Comparison of ENCODE assay signal across 8 cellular contexts in the genomic region with DNA sequence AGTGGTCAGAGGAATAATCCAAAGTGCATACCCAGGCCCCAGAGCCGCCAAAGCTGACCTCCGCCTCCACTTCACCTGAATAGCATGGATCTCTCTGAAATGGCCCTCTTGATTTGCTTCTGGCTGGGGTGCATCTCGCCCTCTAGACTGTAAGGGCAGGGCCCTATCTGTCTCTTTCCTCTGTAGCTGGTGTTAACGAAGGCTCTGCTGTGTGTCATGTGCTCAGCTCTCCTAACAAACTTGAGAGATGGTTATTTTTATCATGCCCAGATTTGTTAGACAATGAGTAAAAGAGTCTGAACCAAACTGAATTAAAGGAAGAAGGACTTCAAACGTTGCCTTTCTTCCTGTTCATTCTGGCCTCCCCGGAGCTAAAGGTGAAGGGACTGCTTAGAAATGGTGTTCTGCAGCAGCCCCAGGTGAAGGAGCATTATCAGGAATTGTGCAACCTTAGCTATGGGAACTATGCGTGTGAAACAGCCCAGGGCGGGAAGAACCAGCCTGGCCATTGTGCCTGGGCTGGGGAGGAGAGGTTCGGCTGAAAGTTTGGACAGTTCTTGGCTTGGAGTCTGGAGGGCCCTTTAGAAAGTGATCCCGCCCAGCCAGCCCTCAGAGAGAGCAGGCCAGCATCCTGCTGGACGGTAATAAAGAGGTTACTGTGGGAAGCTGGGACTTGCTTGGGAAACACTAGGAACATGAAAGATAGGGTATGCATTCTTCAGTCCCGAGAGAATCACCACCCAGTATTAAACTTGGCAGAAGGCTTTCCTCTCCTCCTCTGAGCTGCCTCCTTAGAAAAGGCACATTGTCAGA.
DNase-seq lines count a peak whose midpoint lies in the region; ATAC-seq and TF ChIP-seq lines count a peak whose summit lies in the region.

No MANE protein-coding gene starts in this region.

- no peak for ATAC-seq in T-helper 17 cell

- H3K27me3 ChIP-seq in HAP-1 (ENCODE audit: low read depth): no peaks in the 10 kb centered on the region

- H3K36me3 Mint-ChIP-seq in T-helper 17 cell (ENCODE audit: low read depth): no peaks in the 10 kb centered on the region
- peaks cover 5% of the 10 kb centered on the region for H3K36me3 Mint-ChIP-seq in progenitor cell of endocrine pancreas (ENCODE audit: insufficient read depth)
- H3K36me3 Mint-ChIP-seq in activated naive CD4-positive, alpha-beta T cell treated with anti-CD3 and anti-CD28 coated beads for 36 hours (ENCODE audit: low read depth): no peaks in the 10 kb centered on the region

- H3K4me1 Mint-ChIP-seq in T-helper 17 cell: peaks cover 5% of the 10 kb centered on the region
- peaks cover 48% of the 10 kb centered on the region for H3K4me1 Mint-ChIP-seq in progenitor cell of endocrine pancreas (ENCODE audit: low read depth)
- H3K4me1 Mint-ChIP-seq in activated naive CD4-positive, alpha-beta T cell treated with anti-CD3 and anti-CD28 coated beads for 36 hours (ENCODE audit: low read depth): no peaks in the 10 kb centered on the region

- no peak for TF ChIP-seq CTCF in progenitor cell of endocrine pancreas (IDR thresholded peaks at IDR 0.05; ENCODE audit: unreplicated experiment)

- DNase-seq in ELR (ENCODE audit: low read depth) (peak; percentile 57), T-helper 17 cell (no peak), foreskin melanocyte (peak; percentile 69), progenitor cell of endocrine pancreas (ENCODE audit: low spot score, unreplicated experiment) (no peak), RKO (ENCODE audit: low spot score) (no peak), HAP-1 (ENCODE audit: low spot score in 2 of 2) (no peak), NCI-H2107 (lab: John Stamatoyannopoulos, UW) (no peak)
- DNase-seq in activated naive CD4-positive, alpha-beta T cell treated with anti-CD3 and anti-CD28 coated beads for 36 hours: no peak

- no peaks in the 10 kb centered on the region for H3K9me3 Mint-ChIP-seq in progenitor cell of endocrine pancreas (ENCODE audit: low read depth)
- H3K9me3 Mint-ChIP-seq in activated naive CD4-positive, alpha-beta T cell treated with anti-CD3 and anti-CD28 coated beads for 36 hours: no peaks in the 10 kb centered on the region

- no peak overlapping the region for H3K4me3 ChIP-seq in HAP-1

- no peaks in the 10 kb centered on the region for H3K36me3 ChIP-seq in HAP-1 (replicated peaks)

- H3K27me3 Mint-ChIP-seq in T-helper 17 cell (no peaks in the 10 kb centered on the region), progenitor cell of endocrine pancreas (no peaks in the 10 kb centered on the region)
- no peaks in the 10 kb centered on the region for H3K27me3 Mint-ChIP-seq in activated naive CD4-positive, alpha-beta T cell treated with anti-CD3 and anti-CD28 coated beads for 36 hours (ENCODE audit: low read depth)

- no peaks in the 10 kb centered on the region for H3K9me3 ChIP-seq in T-helper 17 cell (ENCODE audit: control insufficient read depth, low read length, poor library complexity, severe bottlenecking)
- H3K9me3 ChIP-seq in HAP-1: no peaks in the 10 kb centered on the region

- peak overlapping the region; percentile 29 for H3K27ac Mint-ChIP-seq in T-helper 17 cell
- H3K27ac Mint-ChIP-seq in progenitor cell of endocrine pancreas: peak overlapping the region; percentile 86
- no peak overlapping the region for H3K27ac Mint-ChIP-seq in activated naive CD4-positive, alpha-beta T cell treated with anti-CD3 and anti-CD28 coated beads for 36 hours

- H3K4me3 Mint-ChIP-seq in T-helper 17 cell: no peak overlapping the region
- H3K4me3 Mint-ChIP-seq in progenitor cell of endocrine pancreas (ENCODE audit: low read depth): no peak overlapping the region
- no peak overlapping the region for H3K4me3 Mint-ChIP-seq in activated naive CD4-positive, alpha-beta T cell treated with anti-CD3 and anti-CD28 coated beads for 36 hours

- in situ Hi-C loops in HAP-1 (cut with MboI; ENCODE audit: low sequenced_read_pairs): no loop called here

- no peaks in the 10 kb centered on the region for H3K4me1 ChIP-seq in HAP-1

- CTCF ChIA-PET in activated naive CD4-positive, alpha-beta T cell treated with anti-CD3 and anti-CD28 coated beads for 36 hours (lab: Charles Lee): no interaction called here

- intact Hi-C loops in activated naive CD4-positive, alpha-beta T cell treated with anti-CD3 and anti-CD28 coated beads for 36 hours (cut with micrococcal nuclease): no loop called here

Comparison
In these comparisons a context has a peak if more than half of its experiments do, and no peak if none do; other contexts are left out.
1. DNase-seq: peak in ELR (single experiment) and foreskin melanocyte (single experiment); none in T-helper 17 cell (0 of 3), progenitor cell of endocrine pancreas (single experiment), RKO (single experiment), HAP-1 (0 of 2), NCI-H2107 (single experiment) and activated naive CD4-positive, alpha-beta T cell treated with anti-CD3 and anti-CD28 coated beads for 36 hours (single experiment).